18 cellular contexts compared by ENCODE assay signal in the genomic region with DNA sequence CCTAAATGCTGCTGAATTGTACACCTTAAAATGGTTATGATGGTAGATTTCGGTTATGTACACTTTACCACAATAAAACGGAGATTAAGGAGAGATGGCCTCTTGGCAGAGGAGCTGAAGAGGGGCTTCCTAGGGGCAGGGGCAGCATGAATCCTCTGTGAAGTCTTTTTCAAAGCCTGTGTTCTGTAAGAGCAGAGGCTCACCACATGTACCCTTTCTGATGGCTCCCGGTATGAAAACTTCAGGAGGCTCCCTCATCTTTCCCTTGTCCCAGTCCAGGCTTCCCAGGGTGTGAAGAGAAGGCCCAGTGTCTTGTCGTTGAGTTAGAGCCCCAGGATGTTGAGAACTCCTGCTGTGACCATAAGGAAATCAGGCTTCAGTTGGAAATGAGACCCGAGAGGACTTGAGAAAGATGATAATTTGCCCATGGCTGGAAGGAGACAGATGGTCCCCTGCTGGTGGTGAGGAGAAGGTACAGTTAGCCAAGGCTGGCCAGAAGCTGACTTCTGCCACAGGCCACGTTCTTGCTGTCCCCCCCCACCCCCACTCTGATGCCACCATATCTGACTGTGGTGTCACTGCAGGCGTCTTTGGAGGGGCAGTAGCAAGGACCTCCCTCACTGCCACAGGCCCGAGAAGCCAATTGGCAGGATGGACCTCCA. TPM values are rescaled to one million over a fixed set of nuclear protein-coding genes. Genes with fewer than 3 reads are reported as not detected.
A peak's percentile ranks its signal among the peaks of the same experiment; 100 is the strongest.
DNase-seq lines count a peak whose midpoint lies in the region; ATAC-seq, FAIRE-seq and TF ChIP-seq lines count a peak whose summit lies in the region.
"Had no signal": no experiment of that assay in that cellular context is flagged by ENCODE, and none has a peak within 500 bp of the region (broad histone marks: within the 10 kb centered on the region; RNA-seq: fewer than 3 reads in every experiment).

No MANE protein-coding gene starts in this region.

- intact Hi-C loops in right lobe of liver (cut with DNase I) (no loop called here), right cardiac atrium (cut with DNase I) (no loop called here)

- H3K27ac Mint-ChIP-seq in WTC11, result no peak overlapping the region
- H3K27ac Mint-ChIP-seq: activated naive CD4-positive, alpha-beta T cell treated with anti-CD3 and anti-CD28 coated beads for 36 hours; stimulated activated naive CD8-positive, alpha-beta T cell treated with anti-CD3 and anti-CD28 coated beads, Interleukin-15, amount 100 ng/mL, for 72 hours had no signal

- ATAC-seq in HG02885 (IDR thresholded peaks at IDR 0.05; ENCODE audit: poor library complexity, unreplicated experiment), result peak; percentile 44
- ATAC-seq in WTC11, result no peak
- peak; percentile 46 to 61 (median 52) for ATAC-seq in right lobe of liver
- no peak for ATAC-seq in right cardiac atrium
- no peak for ATAC-seq in GM19452 (IDR thresholded peaks at IDR 0.05; ENCODE audit: unreplicated experiment)
- ATAC-seq: left cardiac atrium; naive thymus-derived CD4-positive, alpha-beta T cell; Right ventricle myocardium inferior; stimulated activated naive CD8-positive, alpha-beta T cell treated with anti-CD3 and anti-CD28 coated beads, Interleukin-15, amount 100 ng/mL, for 72 hours had no signal

- H3K4me1 ChIP-seq in right lobe of liver, result no peaks in the 10 kb centered on the region
- no peaks in the 10 kb centered on the region for H3K4me1 ChIP-seq in right cardiac atrium (ENCODE audit: control insufficient read depth, insufficient read depth, low read length)

- H3K4me1 Mint-ChIP-seq in WTC11, result no peaks in the 10 kb centered on the region
- H3K4me1 Mint-ChIP-seq: central memory CD8-positive, alpha-beta T cell; naive thymus-derived CD4-positive, alpha-beta T cell; stimulated activated naive CD8-positive, alpha-beta T cell treated with anti-CD3 and anti-CD28 coated beads, Interleukin-15, amount 100 ng/mL, for 72 hours had no signal

- CTCF ChIA-PET in WTC11 (lab: Charles Lee), result interaction anchor here (1.2 kb wide), 1 partner anchor 20 kb away, joined by 3 read pairs; no protein-coding TSS in a partner anchor

- H3K36me3 ChIP-seq in GM06990 (ENCODE audit: control insufficient read depth, insufficient read depth, low read length), result no peaks in the 10 kb centered on the region
- no peaks in the 10 kb centered on the region for H3K36me3 ChIP-seq in right lobe of liver

- POLR2A ChIA-PET in WTC11 (lab: Charles Lee), result no interaction called here

- DNase-seq in GM06990 (ENCODE audit: extremely low read depth, insufficient read length) (no peak), WTC11 (ENCODE audit: low spot score) (no peak), right lobe of liver (no peak), right cardiac atrium (no peak), SKM-1 (lab: John Stamatoyannopoulos, UW; ENCODE audit: unreplicated experiment) (no peak), urothelium cell line (ENCODE audit: low spot score) (no peak)
- DNase-seq: activated naive CD4-positive, alpha-beta T cell treated with anti-CD3 and anti-CD28 coated beads for 36 hours; C1 segment of cervical spinal cord; left cardiac atrium; naive thymus-derived CD4-positive, alpha-beta T cell; NCI-H146; stimulated activated naive CD8-positive, alpha-beta T cell treated with anti-CD3 and anti-CD28 coated beads, Interleukin-15, amount 100 ng/mL, for 72 hours had no signal

- no peaks in the 10 kb centered on the region for H3K36me3 Mint-ChIP-seq in WTC11

- no peaks in the 10 kb centered on the region for H3K9me3 ChIP-seq in right lobe of liver
- no peaks in the 10 kb centered on the region for H3K9me3 ChIP-seq in right cardiac atrium (ENCODE audit: control insufficient read depth, low read length)

- H3K27me3 ChIP-seq in GM06990 (replicated peaks; ENCODE audit: control insufficient read depth, insufficient read depth, low read length), result no peaks in the 10 kb centered on the region
- no peaks in the 10 kb centered on the region for H3K27me3 ChIP-seq in right lobe of liver
- H3K27me3 ChIP-seq in right cardiac atrium (ENCODE audit: control insufficient read depth, insufficient read depth), result no peaks in the 10 kb centered on the region
- H3K27me3 ChIP-seq: hepatocyte had no signal

- H3K4me3 ChIP-seq in GM06990 (replicated peaks; ENCODE audit: low read depth, low read length) (no peak overlapping the region), right lobe of liver (no peak overlapping the region), right cardiac atrium (ENCODE audit: low read length) (no peak overlapping the region)
- H3K4me3 ChIP-seq: hepatocyte had no signal

- no peak for FAIRE-seq in urothelium cell line (lab: Jason Lieb, UNC)

- TF ChIP-seq POLR2A in right lobe of liver (IDR thresholded peaks at IDR 0.05), result no peak

- H3K27ac ChIP-seq in right lobe of liver (no peak overlapping the region), right cardiac atrium (ENCODE audit: low read length) (no peak overlapping the region)
- H3K27ac ChIP-seq: epithelial cell of prostate, hepatocyte had no signal

- TF ChIP-seq CTCF in GM06990 (IDR thresholded peaks at IDR 0.05; ENCODE audit: insufficient read depth, low read length, poor library complexity, severe bottlenecking) (peak; percentile 28), WTC11 (IDR thresholded peaks at IDR 0.05) (0 out of 2 replicates have a peak, but pooled peaks have one; percentile 29), right lobe of liver (IDR thresholded peaks at IDR 0.05) (peak; percentile 9 to 40 (median 20))

- no peak overlapping the region for H3K4me3 Mint-ChIP-seq in WTC11
- H3K4me3 Mint-ChIP-seq: activated naive CD4-positive, alpha-beta T cell treated with anti-CD3 and anti-CD28 coated beads for 36 hours; central memory CD8-positive, alpha-beta T cell; naive thymus-derived CD4-positive, alpha-beta T cell; stimulated activated naive CD8-positive, alpha-beta T cell treated with anti-CD3 and anti-CD28 coated beads, Interleukin-15, amount 100 ng/mL, for 72 hours had no signal

- peaks cover 9% of the 10 kb centered on the region for H3K9me3 Mint-ChIP-seq in WTC11
- H3K9me3 Mint-ChIP-seq: central memory CD8-positive, alpha-beta T cell had no signal

- H3K27me3 Mint-ChIP-seq in WTC11 (ENCODE audit: low read depth), result no peaks in the 10 kb centered on the region
- H3K27me3 Mint-ChIP-seq: central memory CD8-positive, alpha-beta T cell; naive thymus-derived CD4-positive, alpha-beta T cell; stimulated activated naive CD8-positive, alpha-beta T cell treated with anti-CD3 and anti-CD28 coated beads, Interleukin-15, amount 100 ng/mL, for 72 hours had no signal

- 45% methylated on average over 4 of the region's 8 CpGs for WGBS in right lobe of liver (ENCODE audit: insufficient coverage, low coverage, low lambda C conversion rate, missing lambda C conversion rate)
- 74% methylated on average over 8 of the region's 8 CpGs for WGBS in right cardiac atrium

TF ChIP-seq in WTC11, 78 proteins besides CTCF, POLR2A, EP300 and RAD21 (continues in another document):
- no peak for TF ChIP-seq RORB (CRISPR knock-in tag; IDR thresholded peaks at IDR 0.05)
- TF ChIP-seq ZNF671 (CRISPR knock-in tag; IDR thresholded peaks at IDR 0.05), result no peak
- no peak for TF ChIP-seq GABPB1 (CRISPR knock-in tag; IDR thresholded peaks at IDR 0.05)
- TF ChIP-seq TEAD4 (CRISPR knock-in tag; IDR thresholded peaks at IDR 0.05), result no peak
- no peak for TF ChIP-seq ESRRA (CRISPR knock-in tag; IDR thresholded peaks at IDR 0.05; ENCODE audit: borderline replicate concordance)
- TF ChIP-seq, protein P1, sequence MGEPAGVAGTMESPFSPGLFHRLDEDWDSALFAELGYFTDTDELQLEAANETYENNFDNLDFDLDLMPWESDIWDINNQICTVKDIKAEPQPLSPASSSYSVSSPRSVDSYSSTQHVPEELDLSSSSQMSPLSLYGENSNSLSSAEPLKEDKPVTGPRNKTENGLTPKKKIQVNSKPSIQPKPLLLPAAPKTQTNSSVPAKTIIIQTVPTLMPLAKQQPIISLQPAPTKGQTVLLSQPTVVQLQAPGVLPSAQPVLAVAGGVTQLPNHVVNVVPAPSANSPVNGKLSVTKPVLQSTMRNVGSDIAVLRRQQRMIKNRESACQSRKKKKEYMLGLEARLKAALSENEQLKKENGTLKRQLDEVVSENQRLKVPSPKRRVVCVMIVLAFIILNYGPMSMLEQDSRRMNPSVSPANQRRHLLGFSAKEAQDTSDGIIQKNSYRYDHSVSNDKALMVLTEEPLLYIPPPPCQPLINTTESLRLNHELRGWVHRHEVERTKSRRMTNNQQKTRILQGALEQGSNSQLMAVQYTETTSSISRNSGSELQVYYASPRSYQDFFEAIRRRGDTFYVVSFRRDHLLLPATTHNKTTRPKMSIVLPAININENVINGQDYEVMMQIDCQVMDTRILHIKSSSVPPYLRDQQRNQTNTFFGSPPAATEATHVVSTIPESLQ (CRISPR knock-in tag; IDR thresholded peaks at IDR 0.05), result no peak
- no peak for TF ChIP-seq CBFB (CRISPR knock-in tag; IDR thresholded peaks at IDR 0.05; ENCODE audit: low read depth)
- no peak for TF ChIP-seq NFE2L1 (CRISPR knock-in tag; IDR thresholded peaks at IDR 0.05)
- no peak for TF ChIP-seq SP1 (CRISPR knock-in tag; conservative IDR thresholded peaks at IDR 0.05)
- no peak for TF ChIP-seq ZNF263 (CRISPR knock-in tag; IDR thresholded peaks at IDR 0.05; ENCODE audit: low read depth)
- TF ChIP-seq, protein P2, sequence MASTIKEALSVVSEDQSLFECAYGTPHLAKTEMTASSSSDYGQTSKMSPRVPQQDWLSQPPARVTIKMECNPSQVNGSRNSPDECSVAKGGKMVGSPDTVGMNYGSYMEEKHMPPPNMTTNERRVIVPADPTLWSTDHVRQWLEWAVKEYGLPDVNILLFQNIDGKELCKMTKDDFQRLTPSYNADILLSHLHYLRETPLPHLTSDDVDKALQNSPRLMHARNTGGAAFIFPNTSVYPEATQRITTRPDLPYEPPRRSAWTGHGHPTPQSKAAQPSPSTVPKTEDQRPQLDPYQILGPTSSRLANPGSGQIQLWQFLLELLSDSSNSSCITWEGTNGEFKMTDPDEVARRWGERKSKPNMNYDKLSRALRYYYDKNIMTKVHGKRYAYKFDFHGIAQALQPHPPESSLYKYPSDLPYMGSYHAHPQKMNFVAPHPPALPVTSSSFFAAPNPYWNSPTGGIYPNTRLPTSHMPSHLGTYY (CRISPR knock-in tag; IDR thresholded peaks at IDR 0.05), result no peak

RNA-seq across cellular contexts. Expression of a gene that starts 31.8 kb away (rescaled TPM):
- total RNA-seq in WTC11 (2021) (7.6 to 10.4 TPM (median 8.6 TPM) in 3 replicates), right lobe of liver (10 to 100 TPM in 5 of 6 experiments, 1 to 10 TPM in 1; 9.8 to 18.0 (median 13.5) TPM), right cardiac atrium (10 to 100 TPM; 13.8 to 16.9 (median 15.2) TPM)
- 4.0 TPM for polyA plus RNA-seq in right cardiac atrium

Comparison
In these comparisons a context has a peak if more than half of its experiments do, and no peak if none do; other contexts are left out.
1. ATAC-seq: peak in HG02885 (single experiment) and right lobe of liver (4 of 4); none in WTC11 (single experiment), right cardiac atrium (0 of 2) and GM19452 (single experiment).
2. Peak in every context shown above with its lines, with median percentiles within 50 percentile points of each other: CTCF ChIP-seq.